In genomic region chr2:121696410-121696930, GRCh38 we compare ENCODE assay signal across 30 cellular contexts. TPM values are rescaled to one million over a fixed set of nuclear protein-coding genes. Genes with fewer than 3 reads are reported as not detected.
DNase-seq lines count a peak whose midpoint lies in the region; ATAC-seq and TF ChIP-seq lines count a peak whose summit lies in the region.
"Had no signal": no experiment of that assay in that cellular context is flagged by ENCODE, and none has a peak within 500 bp of the region (broad histone marks: within the 10 kb centered on the region; RNA-seq: fewer than 3 reads in every experiment).

No MANE protein-coding gene starts in this region.

- DNase-seq in activated CD8-positive, alpha-beta memory T cell treated with anti-CD3 and anti-CD28 coated beads, Interleukin-2, amount 50 U/mL, for 48 hours: peak; percentile 46
- no peak for DNase-seq in activated CD8-positive, alpha-beta memory T cell treated with anti-CD3 and anti-CD28 coated beads, Interleukin-2, amount 50 U/mL, for 4 hours
- DNase-seq in T-helper 17 cell (no peak), lower lobe of right lung (no peak), upper lobe of right lung (no peak), testis (no peak)
- DNase-seq: activated CD4-positive, alpha-beta T cell treated with anti-CD3 and anti-CD28 coated beads for 36 hours; activated naive CD4-positive, alpha-beta T cell treated with Interleukin-2 at 50 U/mL for 16 hours; brain microvascular endothelial cell; Caco-2; DND-41; effector CD4-positive, alpha-beta T cell; erythroblast; Karpas-422; kidney; midbrain; naive thymus-derived CD4-positive, alpha-beta T cell; NCI-H1436; NCI-H345; NCI-H748 treated with DMSO at 0.1 percent for 48 hours; ovary; retina; SK-N-SH; stimulated activated CD4-positive, alpha-beta T cell treated with anti-CD3 and anti-CD28 coated beads, Interleukin-2, amount 100 ng/mL, for 24 hours; T-helper 2 cell; uterus had no signal

- H3K27ac ChIP-seq in lower lobe of right lung: peak overlapping the region; percentile 26
- H3K27ac ChIP-seq in upper lobe of right lung: peak overlapping the region; percentile 30
- H3K27ac ChIP-seq in testis: no peak overlapping the region
- H3K27ac ChIP-seq: brain microvascular endothelial cell, ovary, uterus had no signal

- H3K4me1 ChIP-seq in lower lobe of right lung (peaks cover 16% of the 10 kb centered on the region), upper lobe of right lung (peaks cover 21% of the 10 kb centered on the region), testis (peaks cover 12% of the 10 kb centered on the region)
- H3K4me1 ChIP-seq: Caco-2, uterus had no signal

- no peak for TF ChIP-seq POLR2A in testis (IDR thresholded peaks at IDR 0.05)

- no peak for ATAC-seq in T-helper 17 cell
- no peak for ATAC-seq in lower lobe of right lung
- ATAC-seq in upper lobe of right lung: no peak
- no peak for ATAC-seq in SK-N-SH treated with all-trans-retinoic acid at 6 μM for 48 hours
- ATAC-seq in GM19324 (IDR thresholded peaks at IDR 0.05; ENCODE audit: low FRiP score, unreplicated experiment): no peak
- ATAC-seq: A549; activated CD4-positive, alpha-beta T cell treated with anti-CD3 and anti-CD28 coated beads for 36 hours; naive thymus-derived CD4-positive, alpha-beta T cell had no signal

- intact Hi-C loops in lower lobe of right lung (cut with DNase I) (no loop called here), upper lobe of right lung (cut with DNase I) (no loop called here), testis (cut with DNase I; ENCODE audit: low total_unique reads) (no loop called here)

- WGBS in testis, 2 donors: 76 to 90% methylated on average over 7 of the region's 7 CpGs

- H3K9me3 ChIP-seq in T-helper 17 cell (ENCODE audit: control insufficient read depth, low read length, poor library complexity, severe bottlenecking): no peaks in the 10 kb centered on the region
- no peaks in the 10 kb centered on the region for H3K9me3 ChIP-seq in lower lobe of right lung
- H3K9me3 ChIP-seq in upper lobe of right lung: no peaks in the 10 kb centered on the region
- no peaks in the 10 kb centered on the region for H3K9me3 ChIP-seq in testis
- H3K9me3 ChIP-seq: A549, Caco-2, ovary, SK-N-SH, uterus had no signal

- H3K27ac Mint-ChIP-seq in T-helper 17 cell: peak overlapping the region; percentile 57
- H3K27ac Mint-ChIP-seq: activated CD4-positive, alpha-beta T cell treated with anti-CD3 and anti-CD28 coated beads for 36 hours; B cell had no signal

- H3K36me3 ChIP-seq in lower lobe of right lung (no peaks in the 10 kb centered on the region), upper lobe of right lung (no peaks in the 10 kb centered on the region), testis (ENCODE audit: low read depth, missing control alignments) (no peaks in the 10 kb centered on the region)
- H3K36me3 ChIP-seq: brain microvascular endothelial cell, ovary, uterus had no signal

- TF ChIP-seq CTCF in lower lobe of right lung (IDR thresholded peaks at IDR 0.05) (no peak), upper lobe of right lung (IDR thresholded peaks at IDR 0.05) (no peak), testis (IDR thresholded peaks at IDR 0.05) (no peak)

- no peak overlapping the region for H3K4me3 ChIP-seq in lower lobe of right lung
- no peak overlapping the region for H3K4me3 ChIP-seq in upper lobe of right lung
- no peak overlapping the region for H3K4me3 ChIP-seq in testis
- H3K4me3 ChIP-seq: A549, ovary, uterus had no signal

- peaks cover 28% of the 10 kb centered on the region for H3K4me1 Mint-ChIP-seq in T-helper 17 cell

- H3K27me3 Mint-ChIP-seq in T-helper 17 cell: no peaks in the 10 kb centered on the region
- H3K27me3 Mint-ChIP-seq: activated CD4-positive, alpha-beta T cell treated with anti-CD3 and anti-CD28 coated beads for 36 hours; naive thymus-derived CD4-positive, alpha-beta T cell had no signal

- H3K4me3 Mint-ChIP-seq in T-helper 17 cell: no peak overlapping the region
- H3K4me3 Mint-ChIP-seq: activated CD4-positive, alpha-beta T cell treated with anti-CD3 and anti-CD28 coated beads for 36 hours; B cell; naive thymus-derived CD4-positive, alpha-beta T cell had no signal

- no peaks in the 10 kb centered on the region for H3K27me3 ChIP-seq in lower lobe of right lung (ENCODE audit: low read depth)
- H3K27me3 ChIP-seq in upper lobe of right lung: no peaks in the 10 kb centered on the region
- H3K27me3 ChIP-seq in testis: no peaks in the 10 kb centered on the region
- H3K27me3 ChIP-seq: brain microvascular endothelial cell, ovary, uterus had no signal

- H3K36me3 Mint-ChIP-seq in T-helper 17 cell (ENCODE audit: low read depth): peaks cover 2% of the 10 kb centered on the region
- H3K36me3 Mint-ChIP-seq: naive thymus-derived CD4-positive, alpha-beta T cell had no signal

TF ChIP-seq in SK-N-SH treated with all-trans-retinoic acid at 6 μM for 48 hours, 23 proteins besides CTCF, POLR2A, EP300 and RAD21 (continues in another document):
- no peak for TF ChIP-seq GLIS3 (CRISPR knock-in tag; IDR thresholded peaks at IDR 0.05)
- no peak for TF ChIP-seq ESRRG (CRISPR knock-in tag; IDR thresholded peaks at IDR 0.05)
- TF ChIP-seq RARB (CRISPR knock-in tag; IDR thresholded peaks at IDR 0.05): no peak
- TF ChIP-seq OSR1 (CRISPR knock-in tag; IDR thresholded peaks at IDR 0.05): no peak
- no peak for TF ChIP-seq ZNF565 (CRISPR knock-in tag; conservative IDR thresholded peaks at IDR 0.05; ENCODE audit: low read depth)
- TF ChIP-seq TOX (CRISPR knock-in tag; IDR thresholded peaks at IDR 0.05; ENCODE audit: borderline replicate concordance): no peak
- TF ChIP-seq ARNTL (CRISPR knock-in tag; IDR thresholded peaks at IDR 0.05; ENCODE audit: borderline replicate concordance, low read depth): no peak
- TF ChIP-seq SNAI2 (CRISPR knock-in tag; IDR thresholded peaks at IDR 0.05): no peak
- TF ChIP-seq ISL1 (CRISPR knock-in tag; IDR thresholded peaks at IDR 0.05): no peak
- no peak for TF ChIP-seq PATZ1 (CRISPR knock-in tag; IDR thresholded peaks at IDR 0.05; ENCODE audit: borderline replicate concordance)
- TF ChIP-seq ZC3H10 (CRISPR knock-in tag; IDR thresholded peaks at IDR 0.05): no peak
- no peak for TF ChIP-seq TCF4 (CRISPR knock-in tag; IDR thresholded peaks at IDR 0.05; ENCODE audit: borderline replicate concordance)
- TF ChIP-seq CREB5 (CRISPR knock-in tag; IDR thresholded peaks at IDR 0.05; ENCODE audit: low read depth): no peak

RNA-seq across cellular contexts. Expression of gene NIFK, which starts 40.2 kb away (rescaled TPM):
- total RNA-seq in T-helper 17 cell (10 to 100 TPM; 30.2 to 31.9 TPM), lower lobe of right lung (29.8 TPM), upper lobe of right lung (36.4 TPM), testis (10 to 100 TPM; 51.5 to 59.2 TPM)
- 33.4 TPM for polyA plus RNA-seq in testis (ENCODE audit: insufficient read depth, low read depth, low replicate concordance)

RNA-seq across cellular contexts. Expression of gene CLASP1, which starts 47.2 kb away (rescaled TPM):
- 10 to 100 TPM; 63.4 to 69.5 TPM for total RNA-seq in T-helper 17 cell
- total RNA-seq in lower lobe of right lung: 45.8 TPM
- total RNA-seq in upper lobe of right lung: 44.5 TPM
- 100 to 1,000 TPM; 103 to 130 TPM for total RNA-seq in testis
- polyA plus RNA-seq in testis (ENCODE audit: insufficient read depth, low read depth, low replicate concordance): 43.8 TPM

RNA-seq across cellular contexts. Expression of gene TSN, which starts 59.0 kb away (rescaled TPM):
- 10 to 100 TPM; 37.0 to 55.9 TPM for total RNA-seq in T-helper 17 cell
- total RNA-seq in lower lobe of right lung: 36.2 TPM
- total RNA-seq in upper lobe of right lung: 48.2 TPM
- 100 to 1,000 TPM in 1 of 2 donors, 10 to 100 TPM in 1; 63.5 to 104 TPM for total RNA-seq in testis
- polyA plus RNA-seq in testis (ENCODE audit: insufficient read depth, low read depth, low replicate concordance): 111 TPM

Comparison
In these comparisons a context has a peak if more than half of its experiments do, and no peak if none do; other contexts are left out.
1. H3K27ac ChIP-seq: peak in lower lobe of right lung (single experiment) and upper lobe of right lung (single experiment); none in testis (0 of 2).